16 cellular contexts compared by ENCODE assay signal in the genomic region with DNA sequence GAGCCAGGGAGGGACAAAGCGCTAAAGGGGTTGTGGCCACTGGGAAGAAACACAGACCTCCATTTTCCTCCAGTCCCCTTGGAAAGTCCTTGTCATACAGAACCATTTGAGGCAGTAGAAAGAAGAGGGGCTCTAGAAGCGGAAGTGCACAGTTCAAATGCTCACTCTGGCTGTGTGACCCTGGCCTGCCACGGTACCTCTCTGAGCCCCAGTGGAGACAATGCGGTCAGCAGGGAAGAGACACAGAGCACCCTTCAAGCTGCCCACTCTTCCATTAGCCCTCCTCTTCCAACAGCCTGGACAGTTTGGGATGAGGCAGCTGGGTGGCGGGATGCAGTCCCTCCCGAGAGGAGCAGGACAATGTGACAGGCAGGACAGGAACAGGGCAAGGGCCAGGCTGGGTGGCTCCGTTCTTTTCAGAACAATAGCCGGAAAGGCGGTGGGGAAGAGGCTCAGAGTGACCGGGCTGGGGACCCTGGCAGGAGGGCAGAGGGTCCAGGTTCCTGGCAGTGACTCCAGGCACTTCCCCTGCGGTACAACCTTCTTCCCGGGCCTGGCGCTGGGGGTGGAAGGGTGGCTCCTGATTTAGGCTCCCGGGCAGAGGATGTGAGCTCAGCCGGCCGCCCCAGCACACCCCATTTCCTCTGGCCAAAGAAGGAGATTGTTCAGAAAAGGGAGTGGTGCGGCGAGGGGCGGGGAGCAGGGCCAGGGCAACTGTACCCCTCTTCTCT. TPM values are rescaled to one million over a fixed set of nuclear protein-coding genes. Genes with fewer than 3 reads are reported as not detected.
DNase-seq lines count a peak whose midpoint lies in the region; ATAC-seq, FAIRE-seq and TF ChIP-seq lines count a peak whose summit lies in the region.
"Had no signal": no experiment of that assay in that cellular context is flagged by ENCODE, and none has a peak within 500 bp of the region (broad histone marks: within the 10 kb centered on the region; RNA-seq: fewer than 3 reads in every experiment).

No MANE protein-coding gene starts in this region.

- peaks cover 5% of the 10 kb centered on the region for H3K4me1 Mint-ChIP-seq in stimulated activated effector memory CD8-positive, alpha-beta T cell treated with anti-CD3 and anti-CD28 coated beads, Interleukin-12 subunit alpha, Interleukin-12 subunit beta, amount 100 ng/mL, for 72 hours

- peaks cover 33 to 100% (median 95%) of the 10 kb centered on the region in 10 experiments for H3K4me1 ChIP-seq in BLaER1 treated with 17β-estradiol and CSF1 and Interleukin-3, amounts not matched to agents 10 nM and 100 nM
- peaks cover 37 to 50% of the 10 kb centered on the region in 2 donors for H3K4me1 ChIP-seq in duodenal mucosa (ENCODE audit: control insufficient read depth in 1 of 2, insufficient read depth in 2 of 2, low read length in 2 of 2)
- H3K4me1 ChIP-seq in skeletal muscle tissue (ENCODE audit: control insufficient read depth in 3 of 3, insufficient read depth in 3 of 3, low read length in 3 of 3), result peaks cover 53 to 66% (median 54%) of the 10 kb centered on the region in 3 donors

- H3K4me2 ChIP-seq in BLaER1 treated with 17β-estradiol and CSF1 and Interleukin-3, amounts not matched to agents 10 nM and 100 nM, result peak overlapping the region; percentile 15 to 99 (median 57); a peak in 17 of 22 replicates

- DNase-seq in left lobe of liver (ENCODE audit: low spot score) (no peak), GM12892 (ENCODE audit: insufficient read length) (no peak)
- no peak for DNase-seq in stimulated activated effector memory CD8-positive, alpha-beta T cell treated with anti-CD3 and anti-CD28 coated beads, Interleukin-12 subunit alpha, Interleukin-12 subunit beta, amount 100 ng/mL, for 72 hours (ENCODE audit: low spot score in 2 of 2)
- DNase-seq: mesendoderm; NCI-H2081 treated with DMSO at 0.1 percent for 48 hours; NCI-H69; ovary; stimulated activated CD4-positive, alpha-beta T cell treated with anti-CD3 and anti-CD28 coated beads, Interleukin-15, amount 100 ng/mL, for 24 hours had no signal

- H3K27ac Mint-ChIP-seq in stimulated activated effector memory CD8-positive, alpha-beta T cell treated with anti-CD3 and anti-CD28 coated beads, Interleukin-12 subunit alpha, Interleukin-12 subunit beta, amount 100 ng/mL, for 72 hours, result no peak overlapping the region

- no peak for TF ChIP-seq POLR2A in GM12892 (IDR thresholded peaks at IDR 0.05; ENCODE audit: low read depth, low read length)

- ATAC-seq in left lobe of liver, result peak; percentile 1
- no peak for ATAC-seq in stimulated activated effector memory CD8-positive, alpha-beta T cell treated with anti-CD3 and anti-CD28 coated beads, Interleukin-12 subunit alpha, Interleukin-12 subunit beta, amount 100 ng/mL, for 72 hours
- ATAC-seq in GM21737 (IDR thresholded peaks at IDR 0.05; ENCODE audit: unreplicated experiment), result no peak
- ATAC-seq in HG03469 (IDR thresholded peaks at IDR 0.05; ENCODE audit: unreplicated experiment), result no peak
- ATAC-seq: activated CD4-positive, CD25-positive, alpha-beta regulatory T cell treated with anti-CD3 and anti-CD28 coated beads, Interleukin-2, amount 50 U/mL, for 24 hours had no signal

- peaks cover 6 to 93% (median 73%) of the 10 kb centered on the region in 11 experiments; a peak in 21 of 22 replicates for H3K36me3 ChIP-seq in BLaER1 treated with 17β-estradiol and CSF1 and Interleukin-3, amounts not matched to agents 10 nM and 100 nM
- H3K36me3 ChIP-seq in duodenal mucosa (ENCODE audit: control insufficient read depth in 1 of 2, insufficient read depth in 2 of 2, low read length in 2 of 2), result peaks cover 14 to 27% of the 10 kb centered on the region in 2 donors
- peaks cover 28 to 42% (median 29%) of the 10 kb centered on the region in 3 donors for H3K36me3 ChIP-seq in skeletal muscle tissue (ENCODE audit: control insufficient read depth in 3 of 3, insufficient read depth in 3 of 3, low read length in 3 of 3)
- H3K36me3 ChIP-seq: ovary had no signal

- no peak overlapping the region for H3K4me3 Mint-ChIP-seq in stimulated activated effector memory CD8-positive, alpha-beta T cell treated with anti-CD3 and anti-CD28 coated beads, Interleukin-12 subunit alpha, Interleukin-12 subunit beta, amount 100 ng/mL, for 72 hours

- peaks cover 0 to 98% (median 85%) of the 10 kb centered on the region in 11 experiments; a peak in 17 of 22 replicates for H4K20me1 ChIP-seq in BLaER1 treated with 17β-estradiol and CSF1 and Interleukin-3, amounts not matched to agents 10 nM and 100 nM

- H3K27me3 ChIP-seq in BLaER1 treated with 17β-estradiol and CSF1 and Interleukin-3, amounts not matched to agents 10 nM and 100 nM, result no peaks in the 10 kb centered on the region
- H3K27me3 ChIP-seq in duodenal mucosa (ENCODE audit: control insufficient read depth in 1 of 2, insufficient read depth in 2 of 2, low read length in 2 of 2) (no peaks in the 10 kb centered on the region), skeletal muscle tissue (ENCODE audit: control insufficient read depth in 3 of 3, insufficient read depth in 3 of 3, low read length in 3 of 3) (no peaks in the 10 kb centered on the region)
- H3K27me3 ChIP-seq: ovary had no signal

- peak overlapping the region in 7 of 11 experiments; percentile 8 to 59 (median 18); a peak in 10 of 22 replicates for H3K9ac ChIP-seq in BLaER1 treated with 17β-estradiol and CSF1 and Interleukin-3, amounts not matched to agents 10 nM and 100 nM
- H3K9ac ChIP-seq in duodenal mucosa (ENCODE audit: low read depth in 1 of 2, low read length in 2 of 2) (no peak overlapping the region), skeletal muscle tissue (ENCODE audit: low read depth in 1 of 3, low read length in 3 of 3) (peak overlapping the region; percentile 50 to 66 (median 57))

- peak overlapping the region in 3 of 11 experiments; percentile 23 to 42 (median 25); a peak in 4 of 22 replicates for H3K27ac ChIP-seq in BLaER1 treated with 17β-estradiol and CSF1 and Interleukin-3, amounts not matched to agents 10 nM and 100 nM
- H3K27ac ChIP-seq in duodenal mucosa (ENCODE audit: low read depth, low read length) (peak overlapping the region; percentile 4), skeletal muscle tissue (ENCODE audit: low read depth, low read length) (peak overlapping the region; percentile 91)
- H3K27ac ChIP-seq: ovary had no signal

- H3K9me3 Mint-ChIP-seq in stimulated activated effector memory CD8-positive, alpha-beta T cell treated with anti-CD3 and anti-CD28 coated beads, Interleukin-12 subunit alpha, Interleukin-12 subunit beta, amount 100 ng/mL, for 72 hours, result no peaks in the 10 kb centered on the region

- no peak for FAIRE-seq in GM12892 (lab: Jason Lieb, UNC)
- FAIRE-seq: colon, RCC 7860 had no signal

- H3K4me3 ChIP-seq in BLaER1 treated with 17β-estradiol and CSF1 and Interleukin-3, amounts not matched to agents 10 nM and 100 nM, result no peak overlapping the region
- H3K4me3 ChIP-seq in duodenal mucosa (ENCODE audit: low read depth in 1 of 2, low read length in 2 of 2), result peak overlapping the region; percentile 10 to 20
- H3K4me3 ChIP-seq in skeletal muscle tissue (ENCODE audit: low read length in 3 of 3), result peak overlapping the region in 1 of 3 donors; percentile 41
- H3K4me3 ChIP-seq: ovary had no signal

- peaks cover 5% of the 10 kb centered on the region for H3K36me3 Mint-ChIP-seq in stimulated activated effector memory CD8-positive, alpha-beta T cell treated with anti-CD3 and anti-CD28 coated beads, Interleukin-12 subunit alpha, Interleukin-12 subunit beta, amount 100 ng/mL, for 72 hours

- H3K9me3 ChIP-seq in BLaER1 treated with 17β-estradiol and CSF1 and Interleukin-3, amounts not matched to agents 10 nM and 100 nM (replicated peaks in 1 of 11), result no peaks in the 10 kb centered on the region
- no peaks in the 10 kb centered on the region for H3K9me3 ChIP-seq in duodenal mucosa (ENCODE audit: control insufficient read depth in 1 of 2, low read length in 2 of 2)
- no peaks in the 10 kb centered on the region for H3K9me3 ChIP-seq in skeletal muscle tissue (ENCODE audit: control insufficient read depth in 3 of 3, low read length in 3 of 3)
- H3K9me3 ChIP-seq: ovary had no signal

RNA-seq across cellular contexts. Expression of a gene that starts 5.6 kb away (rescaled TPM):
- total RNA-seq in left lobe of liver (26.4 TPM), skeletal muscle tissue (8.9 TPM)
- polyA plus RNA-seq in GM12892 (2012; ENCODE audit: missing spikeins), result 0.23 TPM

RNA-seq across cellular contexts. Expression of a gene that starts 6.6 kb away (rescaled TPM):
- total RNA-seq in left lobe of liver (15.9 TPM), skeletal muscle tissue (15.7 TPM)
- polyA plus RNA-seq in GM12892 (2012; ENCODE audit: missing spikeins), result 24.2 TPM

RNA-seq across cellular contexts. Expression of a gene that starts 15.8 kb away (rescaled TPM):
- 90.6 TPM for total RNA-seq in left lobe of liver
- total RNA-seq in skeletal muscle tissue, result 4.7 TPM
- 1.9 TPM for polyA plus RNA-seq in GM12892 (2012; ENCODE audit: missing spikeins)

RNA-seq across cellular contexts. Expression of a gene that starts 53.3 kb away (rescaled TPM):
- total RNA-seq in left lobe of liver, result 43.5 TPM
- 18.3 TPM for total RNA-seq in skeletal muscle tissue
- polyA plus RNA-seq in GM12892 (2012; ENCODE audit: missing spikeins), result 23.5 TPM

Comparison
In these comparisons a context has a peak if more than half of its experiments do, and no peak if none do; other contexts are left out.
1. H3K4me3 ChIP-seq: peak in duodenal mucosa (2 of 2); none in BLaER1 treated with 17β-estradiol and CSF1 and Interleukin-3, amounts not matched to agents 10 nM and 100 nM (0 of 10).
2. H3K9ac ChIP-seq: peak in BLaER1 treated with 17β-estradiol and CSF1 and Interleukin-3, amounts not matched to agents 10 nM and 100 nM (7 of 11) and skeletal muscle tissue (3 of 3); none in duodenal mucosa (0 of 2).
3. RNA of a gene that starts 15.8 kb away (total RNA-seq): 90.6 TPM in left lobe of liver (single experiment); 4.7 TPM in skeletal muscle tissue (single experiment); every median in the first group is over 10 times any median in the second.